Comparison of ENCODE assay signal across 9 cellular contexts in the genomic region with DNA sequence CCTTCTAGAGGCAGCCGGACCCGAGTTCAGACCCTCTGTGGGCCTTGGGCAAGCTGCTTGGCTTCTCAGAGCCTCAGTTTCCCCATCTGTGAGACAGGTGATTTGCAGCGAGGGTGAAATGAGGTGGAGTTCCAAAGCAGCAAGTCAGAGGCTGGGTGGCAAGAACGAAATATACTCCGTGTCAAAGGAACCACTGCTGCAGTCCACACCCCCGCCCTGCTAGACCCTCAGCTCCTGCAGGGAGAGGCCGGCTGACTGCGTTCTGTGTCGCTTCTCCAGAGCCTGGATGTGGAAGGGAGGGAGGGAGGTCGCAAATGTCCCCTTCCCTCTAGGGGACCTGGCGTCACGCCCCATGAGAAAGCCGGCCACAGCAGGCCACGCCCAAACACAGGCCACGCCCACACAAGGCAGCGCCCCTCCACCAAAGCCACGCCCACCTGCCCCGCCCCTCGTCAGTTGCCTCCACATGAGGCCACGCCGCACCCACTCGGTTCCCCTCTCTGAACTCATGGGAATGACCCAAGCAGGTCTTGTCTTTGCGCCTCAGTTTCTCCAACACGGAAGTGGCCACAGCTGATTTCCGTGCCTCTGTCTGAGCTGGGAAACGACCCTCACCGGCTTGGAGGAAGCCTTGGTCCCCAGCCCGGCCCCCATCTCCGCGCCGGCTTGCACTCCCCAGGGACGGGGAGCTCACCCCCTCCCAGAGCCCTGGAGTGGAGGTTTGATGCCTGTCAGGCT. TPM values are rescaled to one million over a fixed set of nuclear protein-coding genes. Genes with fewer than 3 reads are reported as not detected.
A peak's percentile ranks its signal among the peaks of the same experiment; 100 is the strongest.
DNase-seq lines count a peak whose midpoint lies in the region; ATAC-seq, FAIRE-seq and TF ChIP-seq lines count a peak whose summit lies in the region.
"Had no signal": no experiment of that assay in that cellular context is flagged by ENCODE, and none has a peak within 500 bp of the region (broad histone marks: within the 10 kb centered on the region; RNA-seq: fewer than 3 reads in every experiment).

No MANE protein-coding gene starts in this region.

- DNase-seq in DMS53 (lab: John Stamatoyannopoulos, UW) (peak; percentile 38), DMS53 treated with DMSO at 0.1 percent for 48 hours (lab: John Stamatoyannopoulos, UW; ENCODE audit: unreplicated experiment) (no peak), SK-N-DZ (ENCODE audit: low spot score) (peak; percentile 52), GM12878 (ENCODE audit: low read depth, low spot score) (no peak), NCI-H446 treated with DMSO at 0.1 percent for 48 hours (lab: John Stamatoyannopoulos, UW) (no peak), superior temporal gyrus (ENCODE audit: extremely low spot score) (no peak)
- peak; percentile 27 to 41 for DNase-seq in stimulated activated CD4-positive, alpha-beta T cell treated with anti-CD3 and anti-CD28 coated beads, Interleukin-15, amount 100 ng/mL, for 1 hour (ENCODE audit: low read depth in 1 of 2, low spot score in 1 of 2)

- TF ChIP-seq CTCF in GM12878 (IDR thresholded peaks at IDR 0.05 in 2 of 3, conservative IDR thresholded peaks at IDR 0.05 in 1 of 3; ENCODE audit: control insufficient read depth in 2 of 3, extremely low read depth in 1 of 3, insufficient read depth in 1 of 3, low read depth in 3 of 3, low read length in 3 of 3) = no peak

- intact Hi-C loops in GM12878 (cut with micrococcal nuclease; ENCODE audit: unreplicated experiment) = no loop called here

- RAD21 ChIA-PET in GM12878 (lab: Charles Lee; ENCODE audit: unreplicated experiment) = no interaction called here

- no TSS peak for BruUV-seq in GM12878 (replicated peaks; lab: Mats Ljungman, UMichigan)

- H3K9me3 ChIP-seq in GM12878 (replicated peaks; ENCODE audit: control insufficient read depth, insufficient read depth, low read length) = no peaks in the 10 kb centered on the region; the same call in 2 of the 3 replicates

- POLR2A ChIA-PET in GM12878 (lab: Charles Lee) = no interaction called here

- SMC1A ChIA-PET in GM12878 (lab: Charles Lee; ENCODE audit: uncharacterized antibody, unreplicated experiment) = no interaction called here

- WGBS in GM12878 (ENCODE audit: insufficient coverage, insufficient replicate concordance, low lambda C conversion rate, missing lambda C conversion rate) = 9% methylated on average over 32 of the region's 32 CpGs

- no peak overlapping the region for H3K9ac ChIP-seq in GM12878 (ENCODE audit: control insufficient read depth, insufficient read depth, low read length)

- in situ Hi-C loops in GM12878 (cut with MboI) = no loop called here

- no peaks in the 10 kb centered on the region for H3K4me1 ChIP-seq in GM12878 (ENCODE audit: control insufficient read depth, insufficient read depth, low read length)

- no peak overlapping the region for H3K4me3 ChIP-seq in GM12878

- H3K4me2 ChIP-seq in GM12878 (ENCODE audit: control insufficient read depth, insufficient read depth) = no peak overlapping the region

- no peak overlapping the region for H3K27ac ChIP-seq in GM12878 (ENCODE audit: control insufficient read depth, insufficient read depth)

- no peak for TF ChIP-seq EP300 in GM12878 (IDR thresholded peaks at IDR 0.05; ENCODE audit: borderline replicate concordance in 1 of 2, control insufficient read depth in 1 of 2, low read depth in 2 of 2, low read length in 2 of 2)

- no peak for FAIRE-seq in GM12878 (lab: Jason Lieb, UNC)
- FAIRE-seq: A204.1 had no signal

- no peaks in the 10 kb centered on the region for H3K36me3 ChIP-seq in GM12878 (ENCODE audit: control insufficient read depth in 2 of 2, insufficient read depth in 2 of 2, low read length in 1 of 2)

- H3K27me3 ChIP-seq in GM12878 (replicated peaks in 1 of 2; ENCODE audit: control insufficient read depth in 2 of 2, insufficient read depth in 2 of 2, low read length in 1 of 2) = no peaks in the 10 kb centered on the region; a peak in 1 of 4 replicates

- ATAC-seq in GM12878 (peak; percentile 72), HG03108 (IDR thresholded peaks at IDR 0.05; ENCODE audit: unreplicated experiment) (no peak)

- H3K79me2 ChIP-seq in GM12878 (ENCODE audit: control insufficient read depth, insufficient read depth, low read length) = no peaks in the 10 kb centered on the region

- CTCF ChIA-PET in GM12878 (lab: Yijun Ruan, JAX) = interaction anchor here (0.7 kb wide), 1 partner anchor 186 kb away, joined by 3 read pairs; no protein-coding TSS in a partner anchor

- no peak for TF ChIP-seq RAD21 in GM12878 (IDR thresholded peaks at IDR 0.05; ENCODE audit: insufficient read depth, low read depth, low read length)

- no peak for TF ChIP-seq POLR2A in GM12878 (IDR thresholded peaks at IDR 0.05; ENCODE audit: low read depth, low read length)

- H2AFZ ChIP-seq in GM12878 (ENCODE audit: control insufficient read depth, low read depth, low read length) = no peak overlapping the region

- no peaks in the 10 kb centered on the region for H4K20me1 ChIP-seq in GM12878 (ENCODE audit: control insufficient read depth, insufficient read depth)

TF ChIP-seq in GM12878, 131 proteins besides CTCF, POLR2A, EP300 and RAD21 (continues in another document):
- no peak for TF ChIP-seq JUNB (IDR thresholded peaks at IDR 0.05)
- TF ChIP-seq BRCA1 (IDR thresholded peaks at IDR 0.05; ENCODE audit: low read depth, low read length) = no peak
- TF ChIP-seq NFYA (IDR thresholded peaks at IDR 0.05; ENCODE audit: borderline replicate concordance, low read depth, low read length) = no peak
- TF ChIP-seq FOS (IDR thresholded peaks at IDR 0.05; ENCODE audit: borderline replicate concordance, extremely low read depth, insufficient read length) = no peak
- TF ChIP-seq, protein P1, sequence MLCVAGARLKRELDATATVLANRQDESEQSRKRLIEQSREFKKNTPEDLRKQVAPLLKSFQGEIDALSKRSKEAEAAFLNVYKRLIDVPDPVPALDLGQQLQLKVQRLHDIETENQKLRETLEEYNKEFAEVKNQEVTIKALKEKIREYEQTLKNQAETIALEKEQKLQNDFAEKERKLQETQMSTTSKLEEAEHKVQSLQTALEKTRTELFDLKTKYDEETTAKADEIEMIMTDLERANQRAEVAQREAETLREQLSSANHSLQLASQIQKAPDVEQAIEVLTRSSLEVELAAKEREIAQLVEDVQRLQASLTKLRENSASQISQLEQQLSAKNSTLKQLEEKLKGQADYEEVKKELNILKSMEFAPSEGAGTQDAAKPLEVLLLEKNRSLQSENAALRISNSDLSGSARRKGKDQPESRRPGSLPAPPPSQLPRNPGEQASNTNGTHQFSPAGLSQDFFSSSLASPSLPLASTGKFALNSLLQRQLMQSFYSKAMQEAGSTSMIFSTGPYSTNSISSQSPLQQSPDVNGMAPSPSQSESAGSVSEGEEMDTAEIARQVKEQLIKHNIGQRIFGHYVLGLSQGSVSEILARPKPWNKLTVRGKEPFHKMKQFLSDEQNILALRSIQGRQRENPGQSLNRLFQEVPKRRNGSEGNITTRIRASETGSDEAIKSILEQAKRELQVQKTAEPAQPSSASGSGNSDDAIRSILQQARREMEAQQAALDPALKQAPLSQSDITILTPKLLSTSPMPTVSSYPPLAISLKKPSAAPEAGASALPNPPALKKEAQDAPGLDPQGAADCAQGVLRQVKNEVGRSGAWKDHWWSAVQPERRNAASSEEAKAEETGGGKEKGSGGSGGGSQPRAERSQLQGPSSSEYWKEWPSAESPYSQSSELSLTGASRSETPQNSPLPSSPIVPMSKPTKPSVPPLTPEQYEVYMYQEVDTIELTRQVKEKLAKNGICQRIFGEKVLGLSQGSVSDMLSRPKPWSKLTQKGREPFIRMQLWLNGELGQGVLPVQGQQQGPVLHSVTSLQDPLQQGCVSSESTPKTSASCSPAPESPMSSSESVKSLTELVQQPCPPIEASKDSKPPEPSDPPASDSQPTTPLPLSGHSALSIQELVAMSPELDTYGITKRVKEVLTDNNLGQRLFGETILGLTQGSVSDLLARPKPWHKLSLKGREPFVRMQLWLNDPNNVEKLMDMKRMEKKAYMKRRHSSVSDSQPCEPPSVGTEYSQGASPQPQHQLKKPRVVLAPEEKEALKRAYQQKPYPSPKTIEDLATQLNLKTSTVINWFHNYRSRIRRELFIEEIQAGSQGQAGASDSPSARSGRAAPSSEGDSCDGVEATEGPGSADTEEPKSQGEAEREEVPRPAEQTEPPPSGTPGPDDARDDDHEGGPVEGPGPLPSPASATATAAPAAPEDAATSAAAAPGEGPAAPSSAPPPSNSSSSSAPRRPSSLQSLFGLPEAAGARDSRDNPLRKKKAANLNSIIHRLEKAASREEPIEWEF (IDR thresholded peaks at IDR 0.05; ENCODE audit: insufficient replicate concordance, low read depth, low read length) = no peak
- TF ChIP-seq RFX5 (IDR thresholded peaks at IDR 0.05; ENCODE audit: low read depth, low read length) = no peak
- no peak for TF ChIP-seq ZNF622 (IDR thresholded peaks at IDR 0.05)
- TF ChIP-seq MEF2A (IDR thresholded peaks at IDR 0.05; ENCODE audit: insufficient read depth, low read depth, low read length) = no peak
- no peak for TF ChIP-seq SIX5 (IDR thresholded peaks at IDR 0.05; ENCODE audit: low read depth, low read length, severe bottlenecking)
- TF ChIP-seq EED (IDR thresholded peaks at IDR 0.05; ENCODE audit: low read depth) = no peak
- TF ChIP-seq IKZF2 (IDR thresholded peaks at IDR 0.05) = no peak
- TF ChIP-seq LARP7 (IDR thresholded peaks at IDR 0.05) = no peak

RNA-seq across cellular contexts. Expression of a gene that starts 38.3 kb away (rescaled TPM):
- 200 and 201 TPM in 2 replicates for polyA plus RNA-seq in SK-N-DZ (2014; cell fraction: cytosol; rRNA removed)
- polyA plus RNA-seq in SK-N-DZ (2014; cell fraction: nucleus; rRNA removed) = 331 and 334 TPM in 2 replicates
- 89.3 and 101 TPM in 2 replicates for total RNA-seq in GM12878 (2013; cell fraction: nucleolus; rRNA removed)
- total RNA-seq in GM12878 (2014; rRNA removed) (147 and 165 TPM in 2 replicates), GM12878 (2014; rRNA removed; fragmentation: Illumina TruSeq; extraction: Trizol) (65.3 and 81.4 TPM in 2 replicates), GM12878 (2021) (262 and 282 TPM in 2 replicates)
- polyA plus RNA-seq in GM12878 (2011; ENCODE audit: low read depth) = 129 TPM
- polyA plus RNA-seq in GM12878 (2011; rRNA removed) (52.4 and 65.0 TPM in 2 replicates), GM12878 (2014; fragmentation: Illumina TruSeq; extraction: Trizol) (32.7 and 76.5 TPM in 2 replicates), GM12878 (2014; fragmentation: Nextera tagmentation; extraction: Ambion mirVana) (10 to 100 TPM in 1 of 2 experiments, 1 to 10 TPM in 1; 6.7 to 24.0 TPM), GM12878 (2014; rRNA removed) (191 and 239 TPM in 2 replicates), GM12878 (2016; fragmentation: Nextera tagmentation; extraction: Ambion mirVana) (10 to 100 TPM; 50.6 to 58.3 TPM)
- 82.5 and 151 TPM in 2 replicates for polyA plus RNA-seq in GM12878 (2011; cell fraction: cytosol; rRNA removed)
- polyA plus RNA-seq in GM12878 (2011; cell fraction: nucleus; rRNA removed) = 292 and 390 TPM in 2 replicates
- polyA plus RNA-seq in GM12878 (2012) = 223 and 266 TPM in 2 replicates
- polyA minus RNA-seq in GM12878 (2011; rRNA and poly(A)+ RNA removed) = 24.4 and 53.7 TPM in 2 replicates
- polyA minus RNA-seq in GM12878 (2011; cell fraction: cytosol; rRNA and poly(A)+ RNA removed) = 50.1 and 67.3 TPM in 2 replicates
- 29.3 and 52.0 TPM in 2 replicates for polyA minus RNA-seq in GM12878 (2011; cell fraction: nucleus; rRNA and poly(A)+ RNA removed)

Comparison
In these comparisons a context has a peak if more than half of its experiments do, and no peak if none do; other contexts are left out.
1. DNase-seq: peak in DMS53 (single experiment), SK-N-DZ (single experiment) and stimulated activated CD4-positive, alpha-beta T cell treated with anti-CD3 and anti-CD28 coated beads, Interleukin-15, amount 100 ng/mL, for 1 hour (2 of 2); none in DMS53 treated with DMSO at 0.1 percent for 48 hours (single experiment), GM12878 (single experiment), NCI-H446 treated with DMSO at 0.1 percent for 48 hours (single experiment) and superior temporal gyrus (single experiment).